In the genomic region with DNA sequence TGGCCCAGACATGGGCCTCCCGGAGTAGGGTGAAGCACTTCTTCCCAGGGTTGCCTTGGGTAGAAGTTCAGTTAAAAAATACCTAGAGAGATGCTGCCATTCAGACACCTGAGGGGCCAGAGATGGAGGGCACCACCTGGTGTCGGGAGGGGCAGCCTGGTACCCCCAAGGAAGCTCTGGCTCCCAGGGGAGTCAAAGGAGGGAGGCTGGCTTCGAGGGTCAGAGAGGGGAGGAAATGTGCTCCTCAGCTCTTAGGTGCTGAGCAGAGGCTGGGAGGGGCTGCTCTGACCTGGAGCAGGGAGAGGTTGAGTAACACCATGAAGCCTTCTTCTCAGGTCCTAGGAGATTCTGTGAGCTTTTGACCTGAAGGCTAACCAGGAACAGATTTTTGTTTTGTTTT, we compare ENCODE assay signal across 1 cellular context.
TF ChIP-seq lines count a peak whose summit lies in the region.

No MANE protein-coding gene starts in this region.

TF ChIP-seq in IMR-90, 13 proteins besides CTCF, POLR2A, EP300 and RAD21:
- TF ChIP-seq RCOR1 (IDR thresholded peaks at IDR 0.05; ENCODE audit: insufficient replicate concordance, low read length) = no peak
TF ChIP-seq in IMR-90: peak in this region for 0.
